In the genomic region with DNA sequence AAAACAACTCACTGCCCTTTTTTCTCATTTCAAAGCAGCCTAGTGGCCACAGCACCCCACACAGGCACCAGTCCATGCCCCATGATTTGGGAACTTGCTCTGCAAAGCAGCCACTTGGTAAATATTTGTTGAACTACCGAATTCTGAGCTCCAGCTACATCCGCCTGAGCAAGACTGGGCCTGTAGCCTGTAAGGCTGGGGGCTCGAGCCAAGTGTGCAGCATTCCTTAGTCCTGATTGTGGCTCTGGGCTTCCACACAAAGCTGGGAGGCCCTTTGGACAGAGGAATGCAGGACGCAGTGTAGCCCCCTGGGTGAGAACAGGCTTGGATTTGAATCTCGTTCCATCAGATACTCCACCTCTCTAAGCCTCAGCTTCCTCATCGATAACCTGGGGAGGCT, we compare ENCODE assay signal across 13 cellular contexts.
A peak's percentile ranks its signal among the peaks of the same experiment; 100 is the strongest.
DNase-seq lines count a peak whose midpoint lies in the region; ATAC-seq and TF ChIP-seq lines count a peak whose summit lies in the region.
"Had no signal": no experiment of that assay in that cellular context is flagged by ENCODE, and none has a peak within 500 bp of the region (broad histone marks: within the 10 kb centered on the region; RNA-seq: fewer than 3 reads in every experiment).

No MANE protein-coding gene starts in this region.

- peaks cover 20% of the 10 kb centered on the region for H3K36me3 Mint-ChIP-seq in activated CD4-positive, alpha-beta T cell treated with anti-CD3 and anti-CD28 coated beads, Interleukin-2, amount 10 ng/mL, durations not matched to agents 24 days and 14 days (ENCODE audit: low read depth)

- H3K36me3 ChIP-seq in PC-3 (ENCODE audit: low read depth, low read length): peaks cover 27% of the 10 kb centered on the region
- peaks cover 13 to 60% (median 54%) of the 10 kb centered on the region in 4 donors for H3K36me3 ChIP-seq in esophagus muscularis mucosa
- H3K36me3 ChIP-seq in tibial artery: peaks cover 18 to 37% (median 32%) of the 10 kb centered on the region in 3 donors
- H3K36me3 ChIP-seq in hepatocyte (replicated peaks; ENCODE audit: insufficient read depth, low read depth): no peaks in the 10 kb centered on the region

- H2AFZ ChIP-seq in PC-3 (ENCODE audit: low read length) (no peak overlapping the region), hepatocyte (no peak overlapping the region)

- H3K27me3 ChIP-seq in PC-3 (ENCODE audit: low read length) (no peaks in the 10 kb centered on the region), esophagus muscularis mucosa (no peaks in the 10 kb centered on the region), tibial artery (no peaks in the 10 kb centered on the region), hepatocyte (no peaks in the 10 kb centered on the region)
- H3K27me3 ChIP-seq: SJCRH30 had no signal

- H3K9me2 ChIP-seq in PC-3 (replicated peaks; ENCODE audit: low read length): no peaks in the 10 kb centered on the region
- H3K9me2 ChIP-seq in hepatocyte (replicated peaks; ENCODE audit: insufficient read depth): no peaks in the 10 kb centered on the region

- peaks cover 20% of the 10 kb centered on the region for H3K4me1 Mint-ChIP-seq in activated CD4-positive, alpha-beta T cell treated with anti-CD3 and anti-CD28 coated beads, Interleukin-2, amount 10 ng/mL, durations not matched to agents 24 days and 14 days

- H3K4me3 ChIP-seq in PC-3 (ENCODE audit: low read length) (0 out of 2 replicates have a peak overlapping the region, but pooled peaks have one; percentile 5), esophagus muscularis mucosa (no peak overlapping the region), tibial artery (no peak overlapping the region), hepatocyte (no peak overlapping the region)
- H3K4me3 ChIP-seq: SJCRH30 had no signal

- H3K27me3 Mint-ChIP-seq in activated CD4-positive, alpha-beta T cell treated with anti-CD3 and anti-CD28 coated beads, Interleukin-2, amount 10 ng/mL, durations not matched to agents 24 days and 14 days: no peaks in the 10 kb centered on the region
- H3K27me3 Mint-ChIP-seq: CD8-positive, alpha-beta memory T cell had no signal

- WGBS in esophagus muscularis mucosa: 70% methylated on average over 6 of the region's 6 CpGs
- WGBS in hepatocyte (ENCODE audit: low lambda C conversion rate, missing lambda C conversion rate): 64% methylated on average over 6 of the region's 6 CpGs

- no peak for TF ChIP-seq EP300 in esophagus muscularis mucosa (IDR thresholded peaks at IDR 0.05)

- POLR2A ChIA-PET in PC-3 (lab: Charles Lee; ENCODE audit: unreplicated experiment): interaction anchor here (0.5 to 0.7 kb wide), 3 partner anchors 13 to 258 kb away, joined by 3 to 4 read pairs (median 3); no protein-coding TSS in a partner anchor

- H3K4me2 ChIP-seq in PC-3 (ENCODE audit: low read length): peak overlapping the region; percentile 65
- no peak overlapping the region for H3K4me2 ChIP-seq in hepatocyte

- H3K4me3 Mint-ChIP-seq in activated CD4-positive, alpha-beta T cell treated with anti-CD3 and anti-CD28 coated beads, Interleukin-2, amount 10 ng/mL, durations not matched to agents 24 days and 14 days: no peak overlapping the region
- H3K4me3 Mint-ChIP-seq: CD8-positive, alpha-beta memory T cell; nephron progenitor cell had no signal

- H3K27ac ChIP-seq in PC-3 (ENCODE audit: low read length): peak overlapping the region; percentile 78
- H3K27ac ChIP-seq in esophagus muscularis mucosa (replicated peaks in 1 of 4): peak overlapping the region; percentile 28 to 65 (median 38)
- peak overlapping the region; percentile 49 to 67 for H3K27ac ChIP-seq in tibial artery
- no peak overlapping the region for H3K27ac ChIP-seq in hepatocyte
- H3K27ac ChIP-seq: SJCRH30 had no signal

- ATAC-seq in PC-3: peak; percentile 19

- CTCF ChIA-PET in PC-3 (lab: Charles Lee): no interaction called here

- H3K27ac Mint-ChIP-seq in activated CD4-positive, alpha-beta T cell treated with anti-CD3 and anti-CD28 coated beads, Interleukin-2, amount 10 ng/mL, durations not matched to agents 24 days and 14 days: no peak overlapping the region
- H3K27ac Mint-ChIP-seq: CD8-positive, alpha-beta memory T cell had no signal

- intact Hi-C loops in PC-3 (cut with micrococcal nuclease) (no loop called here), esophagus muscularis mucosa (cut with DNase I) (no loop called here), tibial artery (cut with DNase I; ENCODE audit: low total_unique reads) (no loop called here)
- intact Hi-C loops in activated CD4-positive, alpha-beta T cell treated with anti-CD3 and anti-CD28 coated beads, Interleukin-2, amount 10 ng/mL, durations not matched to agents 24 days and 14 days (cut with micrococcal nuclease): no loop called here

- H4K20me1 ChIP-seq in PC-3 (ENCODE audit: low read length) (no peaks in the 10 kb centered on the region), hepatocyte (ENCODE audit: insufficient read depth, poor library complexity, severe bottlenecking) (no peaks in the 10 kb centered on the region)

- BruUV-seq in PC-3 (replicated peaks; lab: Mats Ljungman, UMichigan): no TSS peak

- peak overlapping the region; percentile 19; the same call in 1 of the 2 replicates for H3K9ac ChIP-seq in PC-3 (ENCODE audit: low read length)

- no peak for TF ChIP-seq CTCF in PC-3 (conservative IDR thresholded peaks at IDR 0.05; ENCODE audit: low read depth, low read length)
- TF ChIP-seq CTCF in esophagus muscularis mucosa (IDR thresholded peaks at IDR 0.05): no peak
- TF ChIP-seq CTCF in tibial artery (IDR thresholded peaks at IDR 0.05): peak; percentile 6 to 14
- no peak for TF ChIP-seq CTCF in hepatocyte (IDR thresholded peaks at IDR 0.05; ENCODE audit: poor library complexity)

- H3K4me1 ChIP-seq in PC-3 (ENCODE audit: insufficient read depth, low read length) (peaks cover 60% of the 10 kb centered on the region), esophagus muscularis mucosa (peaks cover 3 to 16% (median 13%) of the 10 kb centered on the region in 4 donors), tibial artery (peaks cover 0 to 20% (median 11%) of the 10 kb centered on the region in 4 donors), hepatocyte (ENCODE audit: insufficient read depth) (peaks cover 17% of the 10 kb centered on the region)

- H3K9me3 ChIP-seq in PC-3 (ENCODE audit: low read length): no peaks in the 10 kb centered on the region
- H3K9me3 ChIP-seq in esophagus muscularis mucosa: no peaks in the 10 kb centered on the region
- no peaks in the 10 kb centered on the region for H3K9me3 ChIP-seq in tibial artery
- H3K9me3 ChIP-seq in hepatocyte (ENCODE audit: low read depth): no peaks in the 10 kb centered on the region
- H3K9me3 ChIP-seq: SJCRH30 had no signal

- H3F3A ChIP-seq in PC-3 (ENCODE audit: low read length, unreplicated experiment): peaks cover 8% of the 10 kb centered on the region

- TF ChIP-seq POLR2A in esophagus muscularis mucosa (IDR thresholded peaks at IDR 0.05; ENCODE audit: low read depth): no peak

- peaks cover 4% of the 10 kb centered on the region for H3K9me3 Mint-ChIP-seq in activated CD4-positive, alpha-beta T cell treated with anti-CD3 and anti-CD28 coated beads, Interleukin-2, amount 10 ng/mL, durations not matched to agents 24 days and 14 days
- H3K9me3 Mint-ChIP-seq: CD8-positive, alpha-beta memory T cell; nephron progenitor cell had no signal

- H3K79me2 ChIP-seq in PC-3 (ENCODE audit: low read length) (peaks cover 19% of the 10 kb centered on the region), hepatocyte (no peaks in the 10 kb centered on the region)

- DNase-seq in PC-3 (peak; percentile 84), esophagus muscularis mucosa (ENCODE audit: extremely low spot score) (peak; percentile 94), medulla oblongata (ENCODE audit: extremely low spot score) (peak; percentile 41), tibial artery (peak; percentile 51 to 85), NOMO-1 treated with DMSO at 0.1 percent for 48 hours (lab: John Stamatoyannopoulos, UW; ENCODE audit: unreplicated experiment) (no peak), COLO668 (lab: John Stamatoyannopoulos, UW; ENCODE audit: unreplicated experiment) (no peak), hepatocyte (ENCODE audit: low spot score) (no peak)
- no peak for DNase-seq in activated CD4-positive, alpha-beta T cell treated with anti-CD3 and anti-CD28 coated beads, Interleukin-2, amount 10 ng/mL, durations not matched to agents 24 days and 14 days
- DNase-seq: CD8-positive, alpha-beta memory T cell; NCI-H1105 treated with DMSO at 0.1 percent for 48 hours; NCI-H526; nephron progenitor cell; SJCRH30 had no signal

Comparison
In these comparisons a context has a peak if more than half of its experiments do, and no peak if none do; other contexts are left out.
1. DNase-seq: peak in PC-3 (single experiment), esophagus muscularis mucosa (single experiment), medulla oblongata (single experiment) and tibial artery (2 of 2); none in NOMO-1 treated with DMSO at 0.1 percent for 48 hours (single experiment), COLO668 (single experiment), hepatocyte (single experiment) and activated CD4-positive, alpha-beta T cell treated with anti-CD3 and anti-CD28 coated beads, Interleukin-2, amount 10 ng/mL, durations not matched to agents 24 days and 14 days (single experiment).
2. CTCF ChIP-seq: peak in tibial artery (2 of 2); none in PC-3 (single experiment), esophagus muscularis mucosa (0 of 3) and hepatocyte (single experiment).